ENCODE assay signal across 13 cellular contexts in the genomic region with DNA sequence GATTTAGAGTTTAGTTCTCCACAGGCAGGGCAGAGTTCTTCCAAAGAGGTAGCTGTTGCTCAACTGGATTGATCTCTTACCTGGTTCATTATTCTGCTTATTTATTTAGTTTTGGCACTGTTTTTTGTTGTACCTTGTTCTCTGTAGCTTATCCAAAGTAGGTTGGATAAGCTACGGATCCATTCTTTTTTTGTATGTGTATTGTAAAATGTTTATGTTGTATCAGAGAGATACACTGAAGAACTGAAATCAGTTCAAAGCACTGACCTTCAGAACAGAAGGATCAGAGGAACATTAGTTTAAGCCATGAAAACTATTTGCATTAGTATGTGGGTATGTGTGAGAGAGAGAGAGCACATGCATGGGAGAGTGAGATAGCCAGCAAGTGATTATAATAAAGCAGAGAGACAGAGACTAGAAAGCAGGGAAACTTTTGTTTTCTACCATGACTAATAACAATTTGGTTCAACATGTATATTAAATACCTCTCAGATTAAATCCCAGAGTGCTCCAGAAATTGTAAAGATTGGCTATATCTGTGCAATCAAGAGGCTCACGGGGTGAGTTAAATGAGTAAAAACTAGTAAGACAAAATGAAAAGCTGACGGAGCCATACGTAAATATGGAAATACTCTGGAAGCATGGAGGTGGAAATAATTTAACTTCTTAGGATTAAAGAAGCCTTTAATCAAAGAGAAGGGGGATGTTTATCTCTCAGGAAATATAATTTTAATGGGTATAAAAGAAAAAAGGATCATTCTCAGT. TPM values are rescaled to one million over a fixed set of nuclear protein-coding genes. Genes with fewer than 3 reads are reported as not detected.
A peak's percentile ranks its signal among the peaks of the same experiment; 100 is the strongest.
DNase-seq lines count a peak whose midpoint lies in the region; ATAC-seq and TF ChIP-seq lines count a peak whose summit lies in the region.
"Had no signal": no experiment of that assay in that cellular context is flagged by ENCODE, and none has a peak within 500 bp of the region (broad histone marks: within the 10 kb centered on the region; RNA-seq: fewer than 3 reads in every experiment).

No MANE protein-coding gene starts in this region.

- peak overlapping the region; percentile 26 for H3K27ac Mint-ChIP-seq in activated T-cell treated with anti-CD3 and anti-CD28 coated beads, Interleukin-2, amount 50 U/mL, for 24 hours
- peak overlapping the region; percentile 12 for H3K27ac Mint-ChIP-seq in stimulated activated memory B cell treated with anti-CD40 and anti-IgM and Interleukin-4, amounts not matched to agents 10 μg/mL and 1 μg/mL and 100 μg/mL, for 72 hours

- peaks cover 43% of the 10 kb centered on the region for H3K4me1 ChIP-seq in RWPE2 (ENCODE audit: insufficient read depth, poor library complexity, severe bottlenecking)

- no peaks in the 10 kb centered on the region for H3K9me3 Mint-ChIP-seq in activated T-cell treated with anti-CD3 and anti-CD28 coated beads, Interleukin-2, amount 50 U/mL, for 24 hours
- H3K9me3 Mint-ChIP-seq in stimulated activated memory B cell treated with anti-CD40 and anti-IgM and Interleukin-4, amounts not matched to agents 10 μg/mL and 1 μg/mL and 100 μg/mL, for 72 hours = no peaks in the 10 kb centered on the region

- DNase-seq in activated T-cell treated with anti-CD3 and anti-CD28 coated beads, Interleukin-2, amount 50 U/mL, for 24 hours = no peak
- no peak for DNase-seq in activated T-cell treated with anti-CD3 and anti-CD28 coated beads, Interleukin-2, amount 50 U/mL, for 48 hours
- DNase-seq in RWPE2 (ENCODE audit: low spot score) (no peak), left lobe of liver (ENCODE audit: low spot score) (no peak), NCI-H1092 (lab: John Stamatoyannopoulos, UW) (no peak), NCI-H524 (lab: John Stamatoyannopoulos, UW) (no peak)
- DNase-seq: activated CD8-positive, alpha-beta memory T cell treated with anti-CD3 and anti-CD28 coated beads, Interleukin-2, amount 50 U/mL, for 4 hours; dermis blood vessel endothelial cell; NCI-H1105 had no signal

- peaks cover 55% of the 10 kb centered on the region for H3K4me1 Mint-ChIP-seq in activated T-cell treated with anti-CD3 and anti-CD28 coated beads, Interleukin-2, amount 50 U/mL, for 24 hours (ENCODE audit: low read depth)
- peaks cover 42% of the 10 kb centered on the region for H3K4me1 Mint-ChIP-seq in stimulated activated memory B cell treated with anti-CD40 and anti-IgM and Interleukin-4, amounts not matched to agents 10 μg/mL and 1 μg/mL and 100 μg/mL, for 72 hours

- H3K36me3 ChIP-seq in RWPE2 (ENCODE audit: low read depth) = peaks cover 86% of the 10 kb centered on the region

- no peak overlapping the region for H3K4me3 ChIP-seq in RWPE2 (ENCODE audit: severe bottlenecking)
- H3K4me3 ChIP-seq: skin epidermis had no signal

- no peak overlapping the region for H3K4me3 Mint-ChIP-seq in activated T-cell treated with anti-CD3 and anti-CD28 coated beads, Interleukin-2, amount 50 U/mL, for 24 hours
- H3K4me3 Mint-ChIP-seq in stimulated activated memory B cell treated with anti-CD40 and anti-IgM and Interleukin-4, amounts not matched to agents 10 μg/mL and 1 μg/mL and 100 μg/mL, for 72 hours = no peak overlapping the region

- H3K27me3 Mint-ChIP-seq in activated T-cell treated with anti-CD3 and anti-CD28 coated beads, Interleukin-2, amount 50 U/mL, for 24 hours = no peaks in the 10 kb centered on the region
- no peaks in the 10 kb centered on the region for H3K27me3 Mint-ChIP-seq in stimulated activated memory B cell treated with anti-CD40 and anti-IgM and Interleukin-4, amounts not matched to agents 10 μg/mL and 1 μg/mL and 100 μg/mL, for 72 hours

- no peaks in the 10 kb centered on the region for H3K27me3 ChIP-seq in RWPE2 (ENCODE audit: insufficient read depth, poor library complexity, severe bottlenecking)

- no peak for ATAC-seq in RWPE2 (ENCODE audit: low read depth)
- ATAC-seq in left lobe of liver = peak; percentile 67
- no peak for ATAC-seq in stimulated activated memory B cell treated with anti-CD40 and anti-IgM and Interleukin-4, amounts not matched to agents 10 μg/mL and 1 μg/mL and 100 μg/mL, for 72 hours
- no peak for ATAC-seq in GM21381 (IDR thresholded peaks at IDR 0.05; ENCODE audit: unreplicated experiment)

- TF ChIP-seq CTCF in RWPE2 (IDR thresholded peaks at IDR 0.05; ENCODE audit: poor library complexity, severe bottlenecking) = no peak

- no peaks in the 10 kb centered on the region for H3K9me3 ChIP-seq in RWPE2 (ENCODE audit: severe bottlenecking)

- peak overlapping the region; percentile 57 for H3K27ac ChIP-seq in RWPE2 (ENCODE audit: poor library complexity, severe bottlenecking)
- H3K27ac ChIP-seq: RWPE1 had no signal

- peaks cover 53% of the 10 kb centered on the region for H3K36me3 Mint-ChIP-seq in activated T-cell treated with anti-CD3 and anti-CD28 coated beads, Interleukin-2, amount 50 U/mL, for 24 hours (ENCODE audit: low read depth)
- peaks cover 26% of the 10 kb centered on the region for H3K36me3 Mint-ChIP-seq in stimulated activated memory B cell treated with anti-CD40 and anti-IgM and Interleukin-4, amounts not matched to agents 10 μg/mL and 1 μg/mL and 100 μg/mL, for 72 hours

RNA-seq across cellular contexts. Expression of a gene that starts 40.2 kb away (rescaled TPM):
- total RNA-seq in left lobe of liver = 45.6 TPM
